24 cellular contexts compared by ENCODE assay signal in the genomic region with DNA sequence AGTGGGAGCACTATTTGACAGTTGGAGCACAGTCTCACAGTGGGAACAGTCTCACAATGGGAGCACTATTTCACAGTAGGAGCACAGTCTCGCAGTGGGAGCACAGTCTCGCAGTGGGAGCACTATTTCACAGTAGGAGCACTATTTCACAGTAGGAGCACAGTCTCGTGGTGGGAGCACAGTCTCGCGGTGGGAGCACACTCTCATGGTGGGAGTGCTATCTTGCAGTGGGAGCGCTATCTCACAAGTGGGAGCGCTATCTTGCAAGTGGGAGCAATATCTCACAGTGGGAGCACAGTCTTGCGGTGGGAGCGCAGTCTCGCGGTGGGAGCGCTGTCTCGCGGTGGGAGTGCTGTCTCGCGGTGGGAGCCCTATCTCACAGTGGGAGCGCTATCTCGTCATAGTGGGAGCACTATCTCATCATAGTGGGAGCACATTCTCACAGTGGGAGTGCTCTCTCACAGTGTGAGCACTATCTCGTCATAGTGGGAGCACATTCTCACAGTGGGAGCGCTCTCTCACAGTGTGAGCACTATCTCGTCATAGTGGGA. TPM values are rescaled to one million over a fixed set of nuclear protein-coding genes. Genes with fewer than 3 reads are reported as not detected.
A peak's percentile ranks its signal among the peaks of the same experiment; 100 is the strongest.
DNase-seq lines count a peak whose midpoint lies in the region; ATAC-seq, FAIRE-seq and TF ChIP-seq lines count a peak whose summit lies in the region.
"Had no signal": no experiment of that assay in that cellular context is flagged by ENCODE, and none has a peak within 500 bp of the region (broad histone marks: within the 10 kb centered on the region; RNA-seq: fewer than 3 reads in every experiment).

No MANE protein-coding gene starts in this region.

- intact Hi-C loops in cardiac septum (cut with DNase I) (no loop called here), Right ventricle myocardium inferior (cut with DNase I) (no loop called here), HepG2 (cut with micrococcal nuclease; ENCODE audit: unreplicated experiment) (no loop called here)
- intact Hi-C loops in CD8-positive, alpha-beta T cell (cut with DNase I, micrococcal nuclease), result no loop called here

- no peak overlapping the region for H3K4me2 ChIP-seq in HepG2 (ENCODE audit: low read depth, low read length)
- H3K4me2 ChIP-seq: BLaER1, GM23338 had no signal

- H4K20me1 ChIP-seq in HepG2 (ENCODE audit: insufficient read depth, low read length), result no peaks in the 10 kb centered on the region

- H3K27ac ChIP-seq in HepG2 (ENCODE audit: extremely low read length, insufficient read depth, low read length), result no peak overlapping the region
- no peak overlapping the region for H3K27ac ChIP-seq in CD8-positive, alpha-beta T cell (ENCODE audit: low read depth, low read length)
- H3K27ac ChIP-seq: 22Rv1, BLaER1, C4-2B had no signal

- no peaks in the 10 kb centered on the region for H3K79me2 ChIP-seq in HepG2 (ENCODE audit: insufficient read depth, low read length)

- WGBS in HepG2 (ENCODE audit: low lambda C conversion rate), result 49% methylated on average over 21 of the region's 21 CpGs

- no peaks in the 10 kb centered on the region for H3K36me3 Mint-ChIP-seq in chondrocyte (ENCODE audit: low read depth)
- no peaks in the 10 kb centered on the region for H3K36me3 Mint-ChIP-seq in CD8-positive, alpha-beta T cell

- H3K9me3 Mint-ChIP-seq in chondrocyte (ENCODE audit: low read depth), result peaks cover 7% of the 10 kb centered on the region
- H3K9me3 Mint-ChIP-seq in CD8-positive, alpha-beta T cell, result no peaks in the 10 kb centered on the region

- H3K27me3 ChIP-seq in HepG2 (ENCODE audit: control insufficient read depth in 1 of 2, insufficient read depth in 2 of 2, low read length in 2 of 2), result peaks cover 0 to 1% of the 10 kb centered on the region in 2 experiments; a peak in 2 of 5 replicates
- no peaks in the 10 kb centered on the region for H3K27me3 ChIP-seq in CD8-positive, alpha-beta T cell (ENCODE audit: insufficient read depth, low read length)
- H3K27me3 ChIP-seq: BLaER1 had no signal

- CTCF ChIA-PET in HepG2 (lab: Yijun Ruan, JAX; ENCODE audit: low intra/inter-chr PET ratio, low total read pairs), result no interaction called here
- CTCF ChIA-PET in CD8-positive, alpha-beta T cell (lab: Charles Lee), result no interaction called here

- H2AFZ ChIP-seq in HepG2 (ENCODE audit: low read length), result no peak overlapping the region
- H2AFZ ChIP-seq: GM23338 had no signal

- no peak overlapping the region for H3K4me3 ChIP-seq in HepG2 (replicated peaks in 1 of 3; ENCODE audit: insufficient read depth in 1 of 3, low read depth in 2 of 3, low read length in 3 of 3)
- no peak overlapping the region for H3K4me3 ChIP-seq in CD8-positive, alpha-beta T cell (ENCODE audit: low read depth, low read length)
- H3K4me3 ChIP-seq: BLaER1, GM23338 had no signal

- TF ChIP-seq EP300 in HepG2 (IDR thresholded peaks at IDR 0.05; ENCODE audit: low read depth in 2 of 2, low read length in 2 of 2) (no peak), HepG2 (CRISPR knock-in tag; IDR thresholded peaks at IDR 0.05; ENCODE audit: borderline replicate concordance) (no peak)

- H3K4me3 Mint-ChIP-seq in chondrocyte (ENCODE audit: unreplicated experiment), result no peak overlapping the region
- no peak overlapping the region for H3K4me3 Mint-ChIP-seq in CD8-positive, alpha-beta T cell
- H3K4me3 Mint-ChIP-seq: B cell; CD4-positive, CD25-positive, alpha-beta regulatory T cell; CD8-positive, alpha-beta memory T cell; GM23338; H9 had no signal

- no peaks in the 10 kb centered on the region for H3K9me3 ChIP-seq in HepG2 (ENCODE audit: low read length)
- H3K9me3 ChIP-seq in CD8-positive, alpha-beta T cell (ENCODE audit: low read length), result no peaks in the 10 kb centered on the region
- H3K9me3 ChIP-seq: BLaER1 had no signal

- in situ Hi-C loops in HepG2 (cut with HindIII; ENCODE audit: extremely low pct_ligation_motif_present, low pct_unique_long_range_greater_than_20kb), result no loop called here

- ATAC-seq in Right ventricle myocardium inferior (no peak), HepG2 (no peak), GM21447 (IDR thresholded peaks at IDR 0.05; ENCODE audit: unreplicated experiment) (no peak)
- no peak for ATAC-seq in CD8-positive, alpha-beta T cell
- ATAC-seq: GM23338, HCT116 had no signal

- H3K4me1 Mint-ChIP-seq in chondrocyte (ENCODE audit: low read depth), result no peaks in the 10 kb centered on the region
- no peaks in the 10 kb centered on the region for H3K4me1 Mint-ChIP-seq in CD8-positive, alpha-beta T cell (ENCODE audit: low read depth)
- H3K4me1 Mint-ChIP-seq: B cell; CD8-positive, alpha-beta memory T cell; GM23338; H9 had no signal

- H3K27ac Mint-ChIP-seq in chondrocyte (ENCODE audit: unreplicated experiment), result no peak overlapping the region
- H3K27ac Mint-ChIP-seq in CD8-positive, alpha-beta T cell, result no peak overlapping the region
- H3K27ac Mint-ChIP-seq: B cell; CD8-positive, alpha-beta memory T cell; GM23338 had no signal

- no peaks in the 10 kb centered on the region for H3K36me3 ChIP-seq in HepG2 (replicated peaks in 1 of 2; ENCODE audit: control insufficient read depth in 1 of 2, insufficient read depth in 2 of 2, low read length in 2 of 2)
- H3K36me3 ChIP-seq in CD8-positive, alpha-beta T cell (ENCODE audit: insufficient read depth, low read length), result no peaks in the 10 kb centered on the region
- H3K36me3 ChIP-seq: BLaER1 had no signal

- H3K27me3 Mint-ChIP-seq in chondrocyte (ENCODE audit: low read depth), result peaks cover 2% of the 10 kb centered on the region
- no peaks in the 10 kb centered on the region for H3K27me3 Mint-ChIP-seq in CD8-positive, alpha-beta T cell (ENCODE audit: low read depth)
- H3K27me3 Mint-ChIP-seq: B cell; CD8-positive, alpha-beta memory T cell had no signal

- no peak overlapping the region for H3K9ac ChIP-seq in HepG2 (ENCODE audit: insufficient read depth, low read depth, low read length)
- H3K9ac ChIP-seq: BLaER1 had no signal

- POLR2A ChIA-PET in HepG2 (lab: Yijun Ruan, JAX), result no interaction called here
- POLR2A ChIA-PET in CD8-positive, alpha-beta T cell (lab: Charles Lee), result no interaction called here

- TF ChIP-seq CTCF in chondrocyte (IDR thresholded peaks at IDR 0.05) (no peak), HepG2 (CRISPR knock-in tag; IDR thresholded peaks at IDR 0.05) (no peak)
- TF ChIP-seq CTCF in CD8-positive, alpha-beta T cell (IDR thresholded peaks at IDR 0.05), result no peak

- FAIRE-seq in HepG2 (lab: Jason Lieb, UNC), result no peak
- FAIRE-seq in urothelium cell line (lab: Jason Lieb, UNC), result no peak
- FAIRE-seq: A204.1, D721Med, GM12892, GM19239 had no signal

- H3K4me1 ChIP-seq in HepG2 (ENCODE audit: insufficient read depth, low read length), result no peaks in the 10 kb centered on the region
- H3K4me1 ChIP-seq in CD8-positive, alpha-beta T cell (ENCODE audit: insufficient read depth, low read length), result no peaks in the 10 kb centered on the region
- H3K4me1 ChIP-seq: BLaER1 had no signal

- DNase-seq in cardiac septum (ENCODE audit: low spot score), result peak; percentile 6
- DNase-seq in Right ventricle myocardium inferior (ENCODE audit: missing footprints), result no peak
- peak; percentile 69 for DNase-seq in chondrocyte (ENCODE audit: low spot score)
- no peak for DNase-seq in HepG2 (ENCODE audit: low spot score)
- DNase-seq in urothelium cell line (ENCODE audit: low spot score), result no peak
- DNase-seq in CD8-positive, alpha-beta T cell, result no peak
- DNase-seq: CD4-positive, CD25-positive, alpha-beta regulatory T cell; CD8-positive, alpha-beta memory T cell; DMS 273 treated with DMSO at 0.1 percent for 48 hours; DMS53; DMS79 treated with DMSO at 0.1 percent for 48 hours; GF-D8; H9 had no signal

- no peak for TF ChIP-seq RAD21 in HepG2 (CRISPR knock-in tag; IDR thresholded peaks at IDR 0.05)

- BruUV-seq in HepG2 (replicated peaks; lab: Mats Ljungman, UMichigan), result no TSS peak

- TF ChIP-seq POLR2A in HepG2 (IDR thresholded peaks at IDR 0.05; ENCODE audit: insufficient read depth in 1 of 2, low read depth in 2 of 2, low read length in 2 of 2), result no peak

TF ChIP-seq in HepG2, 621 proteins besides CTCF, POLR2A, EP300 and RAD21 (continues in another document):
- TF ChIP-seq ZNF263 (CRISPR knock-in tag; IDR thresholded peaks at IDR 0.05) (peak; percentile 91), CREB1 (IDR thresholded peaks at IDR 0.05) (0 out of 2 replicates have a peak, but pooled peaks have one; percentile 25), CREB1 (CRISPR knock-in tag; IDR thresholded peaks at IDR 0.05) (no peak), SMARCE1 (IDR thresholded peaks at IDR 0.05; ENCODE audit: borderline replicate concordance) (no peak)

RNA-seq across cellular contexts. Expression of a gene that starts 56.1 kb away (rescaled TPM):
- total RNA-seq in cardiac septum (27.6 TPM), Right ventricle myocardium inferior (28.9 TPM), chondrocyte (25.1 to 34.9 TPM (median 34.6 TPM) in 3 replicates), HepG2 (2016; rRNA removed; fragmentation: Illumina TruSeq; extraction: Trizol) (11.2 and 13.2 TPM in 2 replicates)
- total RNA-seq in HepG2 (2016; cell fraction: cytosol; rRNA removed; fragmentation: Illumina TruSeq; extraction: Trizol; ENCODE audit: low read depth), result 3.7 and 4.1 TPM in 2 replicates
- total RNA-seq in HepG2 (2016; cell fraction: insoluble cytoplasmic fraction; rRNA removed; fragmentation: Illumina TruSeq; extraction: Trizol), result 10.9 and 11.7 TPM in 2 replicates
- total RNA-seq in HepG2 (2016; cell fraction: membrane; rRNA removed; fragmentation: Illumina TruSeq; extraction: Trizol), result 7.8 and 8.2 TPM in 2 replicates
- 13.7 and 13.9 TPM in 2 replicates for total RNA-seq in HepG2 (2016; cell fraction: nucleus; rRNA removed; fragmentation: Illumina TruSeq; extraction: Trizol)
- 23.7 and 24.4 TPM in 2 replicates for polyA plus RNA-seq in HepG2 (2011; rRNA removed)
- polyA plus RNA-seq in HepG2 (2011; cell fraction: cytosol; rRNA removed), result 23.9 and 24.1 TPM in 2 replicates
- polyA plus RNA-seq in HepG2 (2011; cell fraction: nucleus; rRNA removed), result 26.0 and 30.0 TPM in 2 replicates
- 27.4 and 34.1 TPM in 2 replicates for polyA plus RNA-seq in HepG2 (2012)
- 9.0 and 10.1 TPM in 2 replicates for polyA plus RNA-seq in HepG2 (2016; cell fraction: cytosol; fragmentation: Illumina TruSeq; extraction: Trizol; ENCODE audit: low read depth)
- 34.9 and 37.5 TPM in 2 replicates for polyA plus RNA-seq in HepG2 (2016; cell fraction: insoluble cytoplasmic fraction; fragmentation: Illumina TruSeq; extraction: Trizol; ENCODE audit: low read depth)
- polyA plus RNA-seq in HepG2 (2016; cell fraction: membrane; fragmentation: Illumina TruSeq; extraction: Trizol; ENCODE audit: low read depth), result 10.9 and 13.7 TPM in 2 replicates
- 25.8 and 28.5 TPM in 2 replicates for polyA plus RNA-seq in HepG2 (2016; cell fraction: nucleus; fragmentation: Illumina TruSeq; extraction: Trizol; ENCODE audit: insufficient read depth, low read depth)
- polyA minus RNA-seq in HepG2 (2011; rRNA and poly(A)+ RNA removed; ENCODE audit: low replicate concordance), result 7.4 and 12.3 TPM in 2 replicates
- 5.0 and 5.5 TPM in 2 replicates for polyA minus RNA-seq in HepG2 (2011; cell fraction: cytosol; rRNA and poly(A)+ RNA removed)
- polyA minus RNA-seq in HepG2 (2011; cell fraction: nucleus; rRNA and poly(A)+ RNA removed), result 31.8 and 34.8 TPM in 2 replicates
- 100 to 1,000 TPM; 110 to 112 TPM for total RNA-seq in CD8-positive, alpha-beta T cell

Comparison
In these comparisons a context has a peak if more than half of its experiments do, and no peak if none do; other contexts are left out.
1. DNase-seq: peak in cardiac septum (single experiment) and chondrocyte (single experiment); none in Right ventricle myocardium inferior (single experiment), HepG2 (single experiment), urothelium cell line (single experiment) and CD8-positive, alpha-beta T cell (0 of 7).